In the genomic region with DNA sequence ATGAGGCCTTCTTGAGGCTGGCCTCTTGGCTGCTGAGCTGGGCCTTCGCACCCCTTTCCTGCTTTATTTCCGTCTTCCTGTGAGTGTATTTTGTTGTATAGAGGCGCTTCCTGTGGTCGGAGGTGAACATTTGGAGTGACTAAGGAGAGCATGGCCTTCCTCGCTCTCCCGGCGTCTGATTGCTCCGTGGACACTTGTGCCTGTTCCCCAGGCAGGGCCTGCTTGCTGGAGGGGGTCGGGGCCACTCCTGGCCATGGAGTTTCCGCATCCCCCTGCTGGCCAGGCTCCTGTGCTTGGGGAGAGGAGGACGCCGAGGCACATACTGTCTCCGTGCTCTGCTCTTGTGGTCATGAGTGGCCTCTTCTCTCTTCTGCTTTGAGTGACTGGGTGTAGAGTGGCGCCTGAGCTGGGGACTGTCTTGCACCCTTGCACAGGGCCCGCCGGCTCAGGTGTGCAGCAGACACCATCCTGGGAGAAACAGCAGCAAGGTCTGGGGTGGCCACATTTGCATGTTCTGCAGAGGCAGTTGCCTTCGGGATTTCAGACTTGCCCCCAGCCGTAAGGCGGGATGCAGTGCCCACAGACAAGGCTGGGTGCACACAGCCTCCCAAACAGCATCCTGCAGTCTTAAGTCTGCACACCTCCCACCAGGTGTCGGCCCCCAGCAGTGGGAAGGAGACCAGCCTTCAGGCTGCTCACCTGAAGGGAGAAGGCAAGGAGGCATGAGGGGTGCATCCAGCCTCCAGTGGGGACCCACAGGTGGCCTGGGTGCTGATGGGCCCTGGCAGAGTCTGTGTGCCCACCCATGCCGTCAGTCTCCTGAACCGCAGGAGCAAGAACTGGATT, we compare ENCODE assay signal across 9 cellular contexts. TPM values are rescaled to one million over a fixed set of nuclear protein-coding genes. Genes with fewer than 3 reads are reported as not detected.
DNase-seq lines count a peak whose midpoint lies in the region; ATAC-seq and TF ChIP-seq lines count a peak whose summit lies in the region.
"Had no signal": no experiment of that assay in that cellular context is flagged by ENCODE, and none has a peak within 500 bp of the region (broad histone marks: within the 10 kb centered on the region; RNA-seq: fewer than 3 reads in every experiment).

No MANE protein-coding gene starts in this region.

- H3K27me3 Mint-ChIP-seq in activated naive CD4-positive, alpha-beta T cell treated with anti-CD3 and anti-CD28 coated beads for 36 hours (ENCODE audit: low read depth) = no peaks in the 10 kb centered on the region
- no peaks in the 10 kb centered on the region for H3K27me3 Mint-ChIP-seq in activated T-cell treated with anti-CD3 and anti-CD28 coated beads, Interleukin-2, amount 50 U/mL, for 72 hours (ENCODE audit: low read depth)

- H3K27ac Mint-ChIP-seq in activated naive CD4-positive, alpha-beta T cell treated with anti-CD3 and anti-CD28 coated beads for 36 hours = peak overlapping the region; percentile 99
- H3K27ac Mint-ChIP-seq in activated T-cell treated with anti-CD3 and anti-CD28 coated beads, Interleukin-2, amount 50 U/mL, for 72 hours = peak overlapping the region; percentile 87

- H3K4me1 ChIP-seq in lower lobe of right lung = peaks cover 100% of the 10 kb centered on the region
- H3K4me1 ChIP-seq in thymus (ENCODE audit: control insufficient read depth, insufficient read depth, low read length) = peaks cover 95% of the 10 kb centered on the region

- CTCF ChIA-PET in activated naive CD4-positive, alpha-beta T cell treated with anti-CD3 and anti-CD28 coated beads for 36 hours (lab: Charles Lee) = interaction anchor here (0.7 to 1.5 kb wide), 3 partner anchors 10 to 120 kb away, joined by 3 to 4 read pairs (median 3); no protein-coding TSS in a partner anchor

- peaks cover 98% of the 10 kb centered on the region for H3K4me1 Mint-ChIP-seq in activated naive CD4-positive, alpha-beta T cell treated with anti-CD3 and anti-CD28 coated beads for 36 hours (ENCODE audit: low read depth)
- H3K4me1 Mint-ChIP-seq in activated T-cell treated with anti-CD3 and anti-CD28 coated beads, Interleukin-2, amount 50 U/mL, for 72 hours (ENCODE audit: low read depth) = peaks cover 90% of the 10 kb centered on the region

- H3K4me3 ChIP-seq in lower lobe of right lung = peak overlapping the region; percentile 17
- H3K4me3 ChIP-seq in thymus (ENCODE audit: low read length) = no peak overlapping the region
- H3K4me3 ChIP-seq: pancreas had no signal

- no peaks in the 10 kb centered on the region for H3K9me3 ChIP-seq in lower lobe of right lung
- H3K9me3 ChIP-seq in thymus (ENCODE audit: control insufficient read depth) = no peaks in the 10 kb centered on the region
- H3K9me3 ChIP-seq: pancreas had no signal

- H3K36me3 ChIP-seq in lower lobe of right lung (peaks cover 20% of the 10 kb centered on the region), thymus (ENCODE audit: control insufficient read depth, insufficient read depth) (peaks cover 52% of the 10 kb centered on the region)
- H3K36me3 ChIP-seq: pancreas had no signal

- peaks cover 17% of the 10 kb centered on the region for H3K36me3 Mint-ChIP-seq in activated naive CD4-positive, alpha-beta T cell treated with anti-CD3 and anti-CD28 coated beads for 36 hours (ENCODE audit: low read depth)
- H3K36me3 Mint-ChIP-seq in activated T-cell treated with anti-CD3 and anti-CD28 coated beads, Interleukin-2, amount 50 U/mL, for 72 hours (ENCODE audit: insufficient read depth in 2 of 2) = peaks cover 8 to 16% of the 10 kb centered on the region in 2 donors

- ATAC-seq in activated T-cell treated with anti-CD3 and anti-CD28 coated beads, Interleukin-2, amount 50 U/mL, for 72 hours (replicated peaks in 1 of 2) = no peak
- no peak for ATAC-seq in lower lobe of right lung
- ATAC-seq in HG02884 (IDR thresholded peaks at IDR 0.05; ENCODE audit: unreplicated experiment) = no peak
- ATAC-seq in HG03432 (IDR thresholded peaks at IDR 0.05; ENCODE audit: unreplicated experiment) = no peak
- ATAC-seq: pancreas had no signal

- H3K27ac ChIP-seq in lower lobe of right lung = peak overlapping the region; percentile 88
- H3K27ac ChIP-seq in thymus (ENCODE audit: low read depth) = peak overlapping the region; percentile 22

- intact Hi-C loops in activated naive CD4-positive, alpha-beta T cell treated with anti-CD3 and anti-CD28 coated beads for 36 hours (cut with micrococcal nuclease) = no loop called here
- intact Hi-C loops in lower lobe of right lung (cut with DNase I) = no loop called here

- 71% methylated on average over 22 of the region's 22 CpGs for WGBS in thymus

- H3K4me3 Mint-ChIP-seq in activated naive CD4-positive, alpha-beta T cell treated with anti-CD3 and anti-CD28 coated beads for 36 hours = peak overlapping the region; percentile 65
- H3K4me3 Mint-ChIP-seq in activated T-cell treated with anti-CD3 and anti-CD28 coated beads, Interleukin-2, amount 50 U/mL, for 72 hours = peak overlapping the region; percentile 97 to 100

- TF ChIP-seq CTCF in lower lobe of right lung (IDR thresholded peaks at IDR 0.05) = no peak

- H3K27me3 ChIP-seq in lower lobe of right lung (ENCODE audit: low read depth) = no peaks in the 10 kb centered on the region
- H3K27me3 ChIP-seq in thymus (ENCODE audit: control insufficient read depth, insufficient read depth) = no peaks in the 10 kb centered on the region
- H3K27me3 ChIP-seq: pancreas had no signal

- DNase-seq in activated naive CD4-positive, alpha-beta T cell treated with anti-CD3 and anti-CD28 coated beads for 36 hours = peak; percentile 63
- no peak for DNase-seq in activated naive CD4-positive, alpha-beta T cell (lab: John Stamatoyannopoulos, UW)
- DNase-seq in activated T-cell treated with anti-CD3 and anti-CD28 coated beads, Interleukin-2, amount 50 U/mL, for 72 hours = no peak
- DNase-seq in lower lobe of right lung = peak; percentile 46
- DNase-seq in central memory CD4-positive, alpha-beta T cell = no peak

- H3K9me3 Mint-ChIP-seq in activated naive CD4-positive, alpha-beta T cell treated with anti-CD3 and anti-CD28 coated beads for 36 hours = no peaks in the 10 kb centered on the region
- H3K9me3 Mint-ChIP-seq in activated T-cell treated with anti-CD3 and anti-CD28 coated beads, Interleukin-2, amount 50 U/mL, for 72 hours = no peaks in the 10 kb centered on the region

RNA-seq across cellular contexts. Expression of a gene that starts 16.4 kb away (rescaled TPM):
- 100 to 1,000 TPM; 115 to 121 TPM for total RNA-seq in activated naive CD4-positive, alpha-beta T cell treated with anti-CD3 and anti-CD28 coated beads for 36 hours
- total RNA-seq in activated T-cell treated with anti-CD3 and anti-CD28 coated beads, Interleukin-2, amount 50 U/mL, for 72 hours = 100 to 1,000 TPM; 260 to 273 TPM
- total RNA-seq in lower lobe of right lung = 178 TPM
- polyA plus RNA-seq in thymus = 107 TPM

Comparison
In these comparisons a context has a peak if more than half of its experiments do, and no peak if none do; other contexts are left out.
1. DNase-seq: peak in activated naive CD4-positive, alpha-beta T cell treated with anti-CD3 and anti-CD28 coated beads for 36 hours (single experiment) and lower lobe of right lung (single experiment); none in activated naive CD4-positive, alpha-beta T cell (0 of 4), activated T-cell treated with anti-CD3 and anti-CD28 coated beads, Interleukin-2, amount 50 U/mL, for 72 hours (0 of 2) and central memory CD4-positive, alpha-beta T cell (single experiment).